ENCODE assay signal across 27 cellular contexts in genomic region chr17:39487946-39488345, GRCh38. TPM values are rescaled to one million over a fixed set of nuclear protein-coding genes. Genes with fewer than 3 reads are reported as not detected.
A peak's percentile ranks its signal among the peaks of the same experiment; 100 is the strongest.
DNase-seq lines count a peak whose midpoint lies in the region; TF ChIP-seq lines count a peak whose summit lies in the region.
"Had no signal": no experiment of that assay in that cellular context is flagged by ENCODE, and none has a peak within 500 bp of the region (broad histone marks: within the 10 kb centered on the region; RNA-seq: fewer than 3 reads in every experiment).

No MANE protein-coding gene starts in this region.

- H3K27ac ChIP-seq in OCI-LY3 (ENCODE audit: low read length) = 0 out of 2 replicates have a peak overlapping the region, but pooled peaks have one; percentile 96
- H3K27ac ChIP-seq: brain microvascular endothelial cell, heart left ventricle, pancreas, right atrium auricular region, RWPE1, SK-N-MC, spleen, uterus had no signal

- no peak overlapping the region for H3K4me3 ChIP-seq in OCI-LY3 (ENCODE audit: low read length)
- H3K4me3 ChIP-seq: adrenal gland, heart left ventricle, lung, pancreas, right atrium auricular region, SK-N-MC, spleen, uterus had no signal

- H3K9me3 Mint-ChIP-seq in type B pancreatic cell = no peaks in the 10 kb centered on the region
- H3K9me3 Mint-ChIP-seq in activated CD4-positive, alpha-beta T cell treated with anti-CD3 and anti-CD28 coated beads, Interleukin-2, amount 10 ng/mL, durations not matched to agents 24 days and 14 days = no peaks in the 10 kb centered on the region
- H3K9me3 Mint-ChIP-seq: CD4-positive, alpha-beta T cell had no signal

- H3K27ac Mint-ChIP-seq in type B pancreatic cell = peak overlapping the region; percentile 28
- H3K27ac Mint-ChIP-seq in activated CD4-positive, alpha-beta T cell treated with anti-CD3 and anti-CD28 coated beads, Interleukin-2, amount 10 ng/mL, durations not matched to agents 24 days and 14 days = no peak overlapping the region
- H3K27ac Mint-ChIP-seq: CD4-positive, alpha-beta T cell had no signal

- intact Hi-C loops in activated CD4-positive, alpha-beta T cell treated with anti-CD3 and anti-CD28 coated beads, Interleukin-2, amount 10 ng/mL, durations not matched to agents 24 days and 14 days (cut with micrococcal nuclease) = no loop called here

- no peaks in the 10 kb centered on the region for H4K20me1 ChIP-seq in OCI-LY3 (ENCODE audit: insufficient read depth, low read length)

- no peak overlapping the region for H3K4me3 Mint-ChIP-seq in type B pancreatic cell
- no peak overlapping the region for H3K4me3 Mint-ChIP-seq in activated CD4-positive, alpha-beta T cell treated with anti-CD3 and anti-CD28 coated beads, Interleukin-2, amount 10 ng/mL, durations not matched to agents 24 days and 14 days
- H3K4me3 Mint-ChIP-seq: activated CD8-positive, alpha-beta T cell treated with anti-CD3 and anti-CD28 coated beads, Interleukin-2, amount 10 ng/mL, durations not matched to agents 7 days and 5 days; CD4-positive, alpha-beta T cell had no signal

- H3K79me2 ChIP-seq in OCI-LY3 (ENCODE audit: low read length) = peaks cover 56% of the 10 kb centered on the region

- H2AFZ ChIP-seq in OCI-LY3 (ENCODE audit: low read depth, low read length) = no peak overlapping the region

- peaks cover 41% of the 10 kb centered on the region for H3K36me3 ChIP-seq in OCI-LY3 (replicated peaks; ENCODE audit: low read depth, low read length)

- no peaks in the 10 kb centered on the region for H3K4me1 Mint-ChIP-seq in type B pancreatic cell (ENCODE audit: unreplicated experiment)
- H3K4me1 Mint-ChIP-seq in activated CD4-positive, alpha-beta T cell treated with anti-CD3 and anti-CD28 coated beads, Interleukin-2, amount 10 ng/mL, durations not matched to agents 24 days and 14 days = peaks cover 9% of the 10 kb centered on the region

- H3K9me3 ChIP-seq in OCI-LY3 (ENCODE audit: insufficient read depth, low read length) = peaks cover 4% of the 10 kb centered on the region; the same call in 1 of the 2 replicates
- H3K9me3 ChIP-seq: adrenal gland, heart left ventricle, pancreas, right atrium auricular region, spleen, uterus had no signal

- H3K27me3 Mint-ChIP-seq in type B pancreatic cell = no peaks in the 10 kb centered on the region
- H3K27me3 Mint-ChIP-seq in activated CD4-positive, alpha-beta T cell treated with anti-CD3 and anti-CD28 coated beads, Interleukin-2, amount 10 ng/mL, durations not matched to agents 24 days and 14 days = no peaks in the 10 kb centered on the region
- H3K27me3 Mint-ChIP-seq: CD4-positive, alpha-beta T cell had no signal

- no peak for TF ChIP-seq CTCF in OCI-LY3 (IDR thresholded peaks at IDR 0.05; ENCODE audit: low read depth, low read length)
- TF ChIP-seq CTCF in type B pancreatic cell (conservative IDR thresholded peaks at IDR 0.05) = no peak

- H3K4me2 ChIP-seq in OCI-LY3 (ENCODE audit: low read length) = no peak overlapping the region; the same call in 1 of the 2 replicates

- peaks cover 77% of the 10 kb centered on the region for H3K4me1 ChIP-seq in OCI-LY3 (ENCODE audit: low read length)
- H3K4me1 ChIP-seq: heart left ventricle, pancreas, right atrium auricular region, uterus had no signal

- peaks cover 11% of the 10 kb centered on the region for H3K36me3 Mint-ChIP-seq in type B pancreatic cell
- peaks cover 28% of the 10 kb centered on the region for H3K36me3 Mint-ChIP-seq in activated CD4-positive, alpha-beta T cell treated with anti-CD3 and anti-CD28 coated beads, Interleukin-2, amount 10 ng/mL, durations not matched to agents 24 days and 14 days (ENCODE audit: low read depth)

- H3K9ac ChIP-seq in OCI-LY3 (ENCODE audit: low read length) = no peak overlapping the region

- DNase-seq in activated T-cell treated with anti-CD3 and anti-CD28 coated beads, Interleukin-2, amount 50 U/mL, for 48 hours = peak; percentile 2 to 14
- DNase-seq in activated T-cell treated with anti-CD3 and anti-CD28 coated beads, Interleukin-2, amount 50 U/mL, for 1 hour = no peak
- DNase-seq in glomerular visceral epithelial cell (ENCODE audit: extremely low spot score) = peak; percentile 6
- no peak for DNase-seq in type B pancreatic cell (ENCODE audit: extremely low spot score, unreplicated experiment)
- DNase-seq in activated CD4-positive, alpha-beta T cell treated with anti-CD3 and anti-CD28 coated beads, Interleukin-2, amount 10 ng/mL, durations not matched to agents 24 days and 14 days = no peak
- DNase-seq in NCI-H1048 (lab: John Stamatoyannopoulos, UW) = no peak
- no peak for DNase-seq in COLO829 (ENCODE audit: low spot score)
- DNase-seq: activated CD8-positive, alpha-beta T cell treated with anti-CD3 and anti-CD28 coated beads, Interleukin-2, amount 10 ng/mL, durations not matched to agents 7 days and 5 days; activated naive CD4-positive, alpha-beta T cell treated with Interleukin-2 at 50 U/mL for 16 hours; AML-193; brain microvascular endothelial cell; CD4-positive, alpha-beta T cell; DMS 273 treated with DMSO at 0.1 percent for 48 hours; heart left ventricle; KG1; NCI-H1436; NCI-H748 treated with DMSO at 0.1 percent for 48 hours; pancreas; spleen; stimulated activated CD4-positive, alpha-beta T cell treated with anti-CD3 and anti-CD28 coated beads, Interleukin-2, amount 100 ng/mL, for 48 hours; uterus had no signal

- H3K27me3 ChIP-seq in OCI-LY3 (ENCODE audit: low read depth, low read length) = no peaks in the 10 kb centered on the region
- H3K27me3 ChIP-seq: adrenal gland, brain microvascular endothelial cell, heart left ventricle, pancreas, right atrium auricular region, spleen, uterus had no signal

RNA-seq across cellular contexts. Expression of gene CDK12, which starts 26.7 kb away (rescaled TPM):
- total RNA-seq in type B pancreatic cell (ENCODE audit: low replicate concordance) = 60.7 and 64.5 TPM in 2 replicates
- total RNA-seq in activated CD4-positive, alpha-beta T cell treated with anti-CD3 and anti-CD28 coated beads, Interleukin-2, amount 10 ng/mL, durations not matched to agents 24 days and 14 days = 89.1 and 90.4 TPM in 2 replicates

RNA-seq across cellular contexts. Expression of gene MED1, which starts 36.9 kb away (rescaled TPM):
- 33.7 and 46.2 TPM in 2 replicates for total RNA-seq in type B pancreatic cell (ENCODE audit: low replicate concordance)
- 70.9 and 73.0 TPM in 2 replicates for total RNA-seq in activated CD4-positive, alpha-beta T cell treated with anti-CD3 and anti-CD28 coated beads, Interleukin-2, amount 10 ng/mL, durations not matched to agents 24 days and 14 days

Comparison
In these comparisons a context has a peak if more than half of its experiments do, and no peak if none do; other contexts are left out.
1. DNase-seq: peak in activated T-cell treated with anti-CD3 and anti-CD28 coated beads, Interleukin-2, amount 50 U/mL, for 48 hours (2 of 2) and glomerular visceral epithelial cell (single experiment); none in activated T-cell treated with anti-CD3 and anti-CD28 coated beads, Interleukin-2, amount 50 U/mL, for 1 hour (single experiment), type B pancreatic cell (single experiment), activated CD4-positive, alpha-beta T cell treated with anti-CD3 and anti-CD28 coated beads, Interleukin-2, amount 10 ng/mL, durations not matched to agents 24 days and 14 days (single experiment), NCI-H1048 (single experiment) and COLO829 (single experiment).